2 cellular contexts compared by ENCODE assay signal in the genomic region with DNA sequence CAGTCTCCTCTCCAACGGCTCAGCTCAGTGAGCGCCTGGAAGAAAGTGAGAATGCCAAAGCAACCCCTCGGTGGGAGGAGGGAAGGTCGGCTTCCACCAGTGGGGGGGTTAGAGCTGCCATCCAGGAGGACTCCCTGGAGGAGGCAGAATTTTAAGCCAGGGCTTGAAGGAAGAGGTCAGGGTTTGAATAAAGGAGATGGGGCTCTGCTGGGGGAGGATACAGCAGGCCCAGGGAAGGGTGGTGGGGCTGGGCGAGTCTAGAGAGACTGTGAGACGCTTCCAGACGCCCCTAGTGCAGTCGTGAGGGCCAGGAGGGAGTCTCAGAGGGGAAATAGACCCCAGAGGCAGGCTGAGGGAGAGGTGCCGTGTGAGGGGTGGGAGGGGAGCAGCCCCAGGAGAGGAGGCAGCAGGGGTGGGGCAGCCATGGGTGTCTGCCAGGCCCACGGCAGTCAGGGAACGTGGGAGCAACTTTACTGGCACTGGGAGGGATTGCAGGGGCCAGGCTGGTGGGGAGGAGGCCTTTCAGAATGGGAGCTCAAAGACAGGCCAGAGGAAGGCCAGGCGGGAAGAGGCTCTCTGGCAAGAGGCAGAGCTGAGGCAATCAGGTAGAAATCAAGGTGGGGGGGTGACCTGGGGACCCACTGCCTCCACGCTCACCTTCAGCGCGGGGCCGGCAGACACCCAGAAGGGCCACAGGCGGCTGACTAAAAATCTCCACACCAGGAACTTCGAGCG.
TF ChIP-seq lines count a peak whose summit lies in the region.

No MANE protein-coding gene starts in this region.

TF ChIP-seq in SK-N-SH treated with all-trans-retinoic acid at 6 μM for 48 hours, 23 proteins besides CTCF, POLR2A, EP300 and RAD21 (continued from another document):
- TF ChIP-seq, protein P1, sequence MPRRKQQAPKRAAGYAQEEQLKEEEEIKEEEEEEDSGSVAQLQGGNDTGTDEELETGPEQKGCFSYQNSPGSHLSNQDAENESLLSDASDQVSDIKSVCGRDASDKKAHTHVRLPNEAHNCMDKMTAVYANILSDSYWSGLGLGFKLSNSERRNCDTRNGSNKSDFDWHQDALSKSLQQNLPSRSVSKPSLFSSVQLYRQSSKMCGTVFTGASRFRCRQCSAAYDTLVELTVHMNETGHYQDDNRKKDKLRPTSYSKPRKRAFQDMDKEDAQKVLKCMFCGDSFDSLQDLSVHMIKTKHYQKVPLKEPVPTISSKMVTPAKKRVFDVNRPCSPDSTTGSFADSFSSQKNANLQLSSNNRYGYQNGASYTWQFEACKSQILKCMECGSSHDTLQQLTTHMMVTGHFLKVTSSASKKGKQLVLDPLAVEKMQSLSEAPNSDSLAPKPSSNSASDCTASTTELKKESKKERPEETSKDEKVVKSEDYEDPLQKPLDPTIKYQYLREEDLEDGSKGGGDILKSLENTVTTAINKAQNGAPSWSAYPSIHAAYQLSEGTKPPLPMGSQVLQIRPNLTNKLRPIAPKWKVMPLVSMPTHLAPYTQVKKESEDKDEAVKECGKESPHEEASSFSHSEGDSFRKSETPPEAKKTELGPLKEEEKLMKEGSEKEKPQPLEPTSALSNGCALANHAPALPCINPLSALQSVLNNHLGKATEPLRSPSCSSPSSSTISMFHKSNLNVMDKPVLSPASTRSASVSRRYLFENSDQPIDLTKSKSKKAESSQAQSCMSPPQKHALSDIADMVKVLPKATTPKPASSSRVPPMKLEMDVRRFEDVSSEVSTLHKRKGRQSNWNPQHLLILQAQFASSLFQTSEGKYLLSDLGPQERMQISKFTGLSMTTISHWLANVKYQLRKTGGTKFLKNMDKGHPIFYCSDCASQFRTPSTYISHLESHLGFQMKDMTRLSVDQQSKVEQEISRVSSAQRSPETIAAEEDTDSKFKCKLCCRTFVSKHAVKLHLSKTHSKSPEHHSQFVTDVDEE (CRISPR knock-in tag; IDR thresholded peaks at IDR 0.05) = no peak
- TF ChIP-seq, protein P2, sequence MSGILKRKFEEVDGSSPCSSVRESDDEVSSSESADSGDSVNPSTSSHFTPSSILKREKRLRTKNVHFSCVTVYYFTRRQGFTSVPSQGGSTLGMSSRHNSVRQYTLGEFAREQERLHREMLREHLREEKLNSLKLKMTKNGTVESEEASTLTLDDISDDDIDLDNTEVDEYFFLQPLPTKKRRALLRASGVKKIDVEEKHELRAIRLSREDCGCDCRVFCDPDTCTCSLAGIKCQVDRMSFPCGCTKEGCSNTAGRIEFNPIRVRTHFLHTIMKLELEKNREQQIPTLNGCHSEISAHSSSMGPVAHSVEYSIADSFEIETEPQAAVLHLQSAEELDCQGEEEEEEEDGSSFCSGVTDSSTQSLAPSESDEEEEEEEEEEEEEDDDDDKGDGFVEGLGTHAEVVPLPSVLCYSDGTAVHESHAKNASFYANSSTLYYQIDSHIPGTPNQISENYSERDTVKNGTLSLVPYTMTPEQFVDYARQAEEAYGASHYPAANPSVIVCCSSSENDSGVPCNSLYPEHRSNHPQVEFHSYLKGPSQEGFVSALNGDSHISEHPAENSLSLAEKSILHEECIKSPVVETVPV (CRISPR knock-in tag; IDR thresholded peaks at IDR 0.05) = no peak
- TF ChIP-seq, protein P3, sequence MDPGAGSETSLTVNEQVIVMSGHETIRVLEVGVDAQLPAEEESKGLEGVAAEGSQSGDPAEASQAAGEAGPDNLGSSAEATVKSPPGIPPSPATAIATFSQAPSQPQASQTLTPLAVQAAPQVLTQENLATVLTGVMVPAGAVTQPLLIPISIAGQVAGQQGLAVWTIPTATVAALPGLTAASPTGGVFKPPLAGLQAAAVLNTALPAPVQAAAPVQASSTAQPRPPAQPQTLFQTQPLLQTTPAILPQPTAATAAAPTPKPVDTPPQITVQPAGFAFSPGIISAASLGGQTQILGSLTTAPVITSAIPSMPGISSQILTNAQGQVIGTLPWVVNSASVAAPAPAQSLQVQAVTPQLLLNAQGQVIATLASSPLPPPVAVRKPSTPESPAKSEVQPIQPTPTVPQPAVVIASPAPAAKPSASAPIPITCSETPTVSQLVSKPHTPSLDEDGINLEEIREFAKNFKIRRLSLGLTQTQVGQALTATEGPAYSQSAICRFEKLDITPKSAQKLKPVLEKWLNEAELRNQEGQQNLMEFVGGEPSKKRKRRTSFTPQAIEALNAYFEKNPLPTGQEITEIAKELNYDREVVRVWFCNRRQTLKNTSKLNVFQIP (CRISPR knock-in tag; IDR thresholded peaks at IDR 0.05; ENCODE audit: borderline replicate concordance, low read depth) = no peak
- TF ChIP-seq RARB (CRISPR knock-in tag; IDR thresholded peaks at IDR 0.05) (no peak), SNAI2 (CRISPR knock-in tag; IDR thresholded peaks at IDR 0.05) (no peak), BACH2 (CRISPR knock-in tag; IDR thresholded peaks at IDR 0.05; ENCODE audit: borderline replicate concordance) (no peak), PPARA (CRISPR knock-in tag; IDR thresholded peaks at IDR 0.05; ENCODE audit: borderline replicate concordance) (no peak), CSDC2 (CRISPR knock-in tag; IDR thresholded peaks at IDR 0.05) (no peak), ZFP3 (CRISPR knock-in tag; IDR thresholded peaks at IDR 0.05) (no peak), TOX (CRISPR knock-in tag; IDR thresholded peaks at IDR 0.05; ENCODE audit: borderline replicate concordance) (no peak)
- TF ChIP-seq, protein P4, sequence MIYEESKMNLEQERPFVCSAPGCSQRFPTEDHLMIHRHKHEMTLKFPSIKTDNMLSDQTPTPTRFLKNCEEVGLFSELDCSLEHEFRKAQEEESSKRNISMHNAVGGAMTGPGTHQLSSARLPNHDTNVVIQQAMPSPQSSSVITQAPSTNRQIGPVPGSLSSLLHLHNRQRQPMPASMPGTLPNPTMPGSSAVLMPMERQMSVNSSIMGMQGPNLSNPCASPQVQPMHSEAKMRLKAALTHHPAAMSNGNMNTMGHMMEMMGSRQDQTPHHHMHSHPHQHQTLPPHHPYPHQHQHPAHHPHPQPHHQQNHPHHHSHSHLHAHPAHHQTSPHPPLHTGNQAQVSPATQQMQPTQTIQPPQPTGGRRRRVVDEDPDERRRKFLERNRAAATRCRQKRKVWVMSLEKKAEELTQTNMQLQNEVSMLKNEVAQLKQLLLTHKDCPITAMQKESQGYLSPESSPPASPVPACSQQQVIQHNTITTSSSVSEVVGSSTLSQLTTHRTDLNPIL (CRISPR knock-in tag; IDR thresholded peaks at IDR 0.05; ENCODE audit: low read depth) = no peak

TF ChIP-seq in WTC11, 78 proteins besides CTCF, POLR2A, EP300 and RAD21 (continued from another document):
- TF ChIP-seq, protein P5, sequence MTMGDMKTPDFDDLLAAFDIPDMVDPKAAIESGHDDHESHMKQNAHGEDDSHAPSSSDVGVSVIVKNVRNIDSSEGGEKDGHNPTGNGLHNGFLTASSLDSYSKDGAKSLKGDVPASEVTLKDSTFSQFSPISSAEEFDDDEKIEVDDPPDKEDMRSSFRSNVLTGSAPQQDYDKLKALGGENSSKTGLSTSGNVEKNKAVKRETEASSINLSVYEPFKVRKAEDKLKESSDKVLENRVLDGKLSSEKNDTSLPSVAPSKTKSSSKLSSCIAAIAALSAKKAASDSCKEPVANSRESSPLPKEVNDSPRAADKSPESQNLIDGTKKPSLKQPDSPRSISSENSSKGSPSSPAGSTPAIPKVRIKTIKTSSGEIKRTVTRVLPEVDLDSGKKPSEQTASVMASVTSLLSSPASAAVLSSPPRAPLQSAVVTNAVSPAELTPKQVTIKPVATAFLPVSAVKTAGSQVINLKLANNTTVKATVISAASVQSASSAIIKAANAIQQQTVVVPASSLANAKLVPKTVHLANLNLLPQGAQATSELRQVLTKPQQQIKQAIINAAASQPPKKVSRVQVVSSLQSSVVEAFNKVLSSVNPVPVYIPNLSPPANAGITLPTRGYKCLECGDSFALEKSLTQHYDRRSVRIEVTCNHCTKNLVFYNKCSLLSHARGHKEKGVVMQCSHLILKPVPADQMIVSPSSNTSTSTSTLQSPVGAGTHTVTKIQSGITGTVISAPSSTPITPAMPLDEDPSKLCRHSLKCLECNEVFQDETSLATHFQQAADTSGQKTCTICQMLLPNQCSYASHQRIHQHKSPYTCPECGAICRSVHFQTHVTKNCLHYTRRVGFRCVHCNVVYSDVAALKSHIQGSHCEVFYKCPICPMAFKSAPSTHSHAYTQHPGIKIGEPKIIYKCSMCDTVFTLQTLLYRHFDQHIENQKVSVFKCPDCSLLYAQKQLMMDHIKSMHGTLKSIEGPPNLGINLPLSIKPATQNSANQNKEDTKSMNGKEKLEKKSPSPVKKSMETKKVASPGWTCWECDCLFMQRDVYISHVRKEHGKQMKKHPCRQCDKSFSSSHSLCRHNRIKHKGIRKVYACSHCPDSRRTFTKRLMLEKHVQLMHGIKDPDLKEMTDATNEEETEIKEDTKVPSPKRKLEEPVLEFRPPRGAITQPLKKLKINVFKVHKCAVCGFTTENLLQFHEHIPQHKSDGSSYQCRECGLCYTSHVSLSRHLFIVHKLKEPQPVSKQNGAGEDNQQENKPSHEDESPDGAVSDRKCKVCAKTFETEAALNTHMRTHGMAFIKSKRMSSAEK (CRISPR knock-in tag; IDR thresholded peaks at IDR 0.05; ENCODE audit: borderline replicate concordance) = no peak
- TF ChIP-seq, protein P6, sequence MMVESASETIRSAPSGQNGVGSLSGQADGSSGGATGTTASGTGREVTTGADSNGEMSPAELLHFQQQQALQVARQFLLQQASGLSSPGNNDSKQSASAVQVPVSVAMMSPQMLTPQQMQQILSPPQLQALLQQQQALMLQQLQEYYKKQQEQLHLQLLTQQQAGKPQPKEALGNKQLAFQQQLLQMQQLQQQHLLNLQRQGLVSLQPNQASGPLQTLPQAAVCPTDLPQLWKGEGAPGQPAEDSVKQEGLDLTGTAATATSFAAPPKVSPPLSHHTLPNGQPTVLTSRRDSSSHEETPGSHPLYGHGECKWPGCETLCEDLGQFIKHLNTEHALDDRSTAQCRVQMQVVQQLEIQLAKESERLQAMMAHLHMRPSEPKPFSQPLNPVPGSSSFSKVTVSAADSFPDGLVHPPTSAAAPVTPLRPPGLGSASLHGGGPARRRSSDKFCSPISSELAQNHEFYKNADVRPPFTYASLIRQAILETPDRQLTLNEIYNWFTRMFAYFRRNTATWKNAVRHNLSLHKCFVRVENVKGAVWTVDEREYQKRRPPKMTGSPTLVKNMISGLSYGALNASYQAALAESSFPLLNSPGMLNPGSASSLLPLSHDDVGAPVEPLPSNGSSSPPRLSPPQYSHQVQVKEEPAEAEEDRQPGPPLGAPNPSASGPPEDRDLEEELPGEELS (CRISPR knock-in tag; IDR thresholded peaks at IDR 0.05) = no peak
- TF ChIP-seq NR2C2 (CRISPR knock-in tag; IDR thresholded peaks at IDR 0.05) (no peak), ZNF263 (CRISPR knock-in tag; IDR thresholded peaks at IDR 0.05; ENCODE audit: low read depth) (no peak)
- TF ChIP-seq, protein P7, sequence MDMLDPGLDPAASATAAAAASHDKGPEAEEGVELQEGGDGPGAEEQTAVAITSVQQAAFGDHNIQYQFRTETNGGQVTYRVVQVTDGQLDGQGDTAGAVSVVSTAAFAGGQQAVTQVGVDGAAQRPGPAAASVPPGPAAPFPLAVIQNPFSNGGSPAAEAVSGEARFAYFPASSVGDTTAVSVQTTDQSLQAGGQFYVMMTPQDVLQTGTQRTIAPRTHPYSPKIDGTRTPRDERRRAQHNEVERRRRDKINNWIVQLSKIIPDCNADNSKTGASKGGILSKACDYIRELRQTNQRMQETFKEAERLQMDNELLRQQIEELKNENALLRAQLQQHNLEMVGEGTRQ (CRISPR knock-in tag; IDR thresholded peaks at IDR 0.05) = no peak
- TF ChIP-seq, protein P8, sequence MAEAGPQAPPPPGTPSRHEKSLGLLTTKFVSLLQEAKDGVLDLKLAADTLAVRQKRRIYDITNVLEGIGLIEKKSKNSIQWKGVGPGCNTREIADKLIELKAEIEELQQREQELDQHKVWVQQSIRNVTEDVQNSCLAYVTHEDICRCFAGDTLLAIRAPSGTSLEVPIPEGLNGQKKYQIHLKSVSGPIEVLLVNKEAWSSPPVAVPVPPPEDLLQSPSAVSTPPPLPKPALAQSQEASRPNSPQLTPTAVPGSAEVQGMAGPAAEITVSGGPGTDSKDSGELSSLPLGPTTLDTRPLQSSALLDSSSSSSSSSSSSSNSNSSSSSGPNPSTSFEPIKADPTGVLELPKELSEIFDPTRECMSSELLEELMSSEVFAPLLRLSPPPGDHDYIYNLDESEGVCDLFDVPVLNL (CRISPR knock-in tag; IDR thresholded peaks at IDR 0.05; ENCODE audit: borderline replicate concordance, low read depth) = no peak
TF ChIP-seq in WTC11: peak in this region for 0.
